Comparison of ENCODE assay signal across 7 cellular contexts in the genomic region with DNA sequence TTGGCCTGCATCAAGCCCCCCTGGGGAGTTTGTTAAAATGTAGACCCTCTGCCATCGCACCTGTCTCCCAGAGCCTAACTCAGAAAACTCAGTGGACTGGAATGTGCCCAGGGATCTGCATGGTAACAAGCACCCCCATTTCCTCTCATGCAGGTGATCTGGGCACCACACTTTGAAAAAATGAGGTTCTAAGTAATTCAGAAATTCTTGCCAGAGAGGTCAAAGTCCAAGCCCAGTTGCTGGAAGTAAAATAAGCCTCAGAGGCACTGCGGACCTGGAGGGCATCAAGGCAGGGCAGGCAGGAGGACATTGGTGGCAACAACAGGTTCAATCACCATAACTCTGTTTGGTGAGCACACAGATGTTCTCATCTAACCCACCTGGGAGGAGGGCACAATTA. TPM values are rescaled to one million over a fixed set of nuclear protein-coding genes. Genes with fewer than 3 reads are reported as not detected.
"Had no signal": no experiment of that assay in that cellular context is flagged by ENCODE, and none has a peak within 500 bp of the region (broad histone marks: within the 10 kb centered on the region; RNA-seq: fewer than 3 reads in every experiment).

No MANE protein-coding gene starts in this region.

RNA-seq across cellular contexts. Expression of gene GOLGA8T, which starts 33.0 kb away (rescaled TPM):
- total RNA-seq: activated naive CD4-positive, alpha-beta T cell treated with anti-CD3 and anti-CD28 coated beads for 36 hours; activated T-cell treated with anti-CD3 and anti-CD28 coated beads, Interleukin-2, amount 50 U/mL, for 4 hours; activated T-helper 1 cell treated with anti-CD3 and anti-CD28 coated beads, Interleukin-12 subunit alpha, Interleukin-12 subunit beta, Interleukin-2, Interleukin-4 antibody, amounts not matched to agents 30 ng/mL and 10 ng/mL and 1 ng/mL, durations not matched to agents 14 hours and 24 hours and 36 hours; activated T-helper 2 cell treated with anti-CD3 and anti-CD28 coated beads, Interferon-gamma antibody, Interleukin-2, Interleukin-4, amounts not matched to agents 10 μg/mL and 5 μg/mL and 100 μg/mL, durations not matched to agents 14 hours and 24 hours and 36 hours; bronchial epithelial cell had no signal
- polyA plus RNA-seq: aorta, cardiac muscle cell had no signal
